ENCODE assay signal across 23 cellular contexts in the genomic region with DNA sequence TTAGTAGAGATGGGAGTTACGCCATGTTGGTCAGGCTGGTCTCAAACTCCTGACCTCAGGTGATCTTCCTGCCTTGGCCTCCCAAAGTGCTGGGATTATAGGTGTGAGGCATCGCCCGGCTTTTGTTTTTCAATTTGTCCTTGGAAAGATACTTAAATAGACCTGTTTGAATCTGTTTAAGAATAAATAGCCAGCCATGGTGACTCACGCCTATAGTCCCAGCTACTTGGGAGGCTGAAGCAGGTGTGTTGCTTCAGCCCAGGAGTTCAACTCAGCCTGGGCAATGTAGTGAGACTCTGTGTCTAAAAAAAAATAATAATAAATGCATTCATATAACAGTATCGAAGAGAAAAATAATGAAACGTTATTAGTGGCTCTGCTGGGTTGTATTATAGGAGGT. TPM values are rescaled to one million over a fixed set of nuclear protein-coding genes. Genes with fewer than 3 reads are reported as not detected.
DNase-seq lines count a peak whose midpoint lies in the region; ATAC-seq and TF ChIP-seq lines count a peak whose summit lies in the region.
"Had no signal": no experiment of that assay in that cellular context is flagged by ENCODE, and none has a peak within 500 bp of the region (broad histone marks: within the 10 kb centered on the region; RNA-seq: fewer than 3 reads in every experiment).

No MANE protein-coding gene starts in this region.

- peaks cover 13% of the 10 kb centered on the region for H3K4me1 Mint-ChIP-seq in activated naive CD8-positive, alpha-beta T cell (ENCODE audit: low read depth)
- peaks cover 16% of the 10 kb centered on the region for H3K4me1 Mint-ChIP-seq in activated naive CD8-positive, alpha-beta T cell treated with anti-CD3 and anti-CD28 coated beads for 36 hours
- H3K4me1 Mint-ChIP-seq in CD14-positive monocyte, result peaks cover 39% of the 10 kb centered on the region

- no peak overlapping the region for H3K4me3 Mint-ChIP-seq in activated naive CD8-positive, alpha-beta T cell
- no peak overlapping the region for H3K4me3 Mint-ChIP-seq in activated naive CD8-positive, alpha-beta T cell treated with anti-CD3 and anti-CD28 coated beads for 36 hours
- H3K4me3 Mint-ChIP-seq in CD14-positive monocyte, result no peak overlapping the region

- H3K9me3 ChIP-seq in RWPE2 (ENCODE audit: severe bottlenecking) (no peaks in the 10 kb centered on the region), BE2C (no peaks in the 10 kb centered on the region)
- H3K9me3 ChIP-seq: HAP-1, MG63, Peyer's patch, SK-N-SH had no signal

- H3K9me3 Mint-ChIP-seq in activated naive CD8-positive, alpha-beta T cell (ENCODE audit: low read depth), result no peaks in the 10 kb centered on the region
- no peaks in the 10 kb centered on the region for H3K9me3 Mint-ChIP-seq in activated naive CD8-positive, alpha-beta T cell treated with anti-CD3 and anti-CD28 coated beads for 36 hours
- H3K9me3 Mint-ChIP-seq in CD14-positive monocyte, result peaks cover 0 to 6% (median 0%) of the 10 kb centered on the region in 7 donors

- intact Hi-C loops in CD14-positive monocyte (cut with micrococcal nuclease), result no loop called here

- peaks cover 7% of the 10 kb centered on the region for H3K36me3 Mint-ChIP-seq in activated naive CD8-positive, alpha-beta T cell
- H3K36me3 Mint-ChIP-seq in activated naive CD8-positive, alpha-beta T cell treated with anti-CD3 and anti-CD28 coated beads for 36 hours, result peaks cover 31% of the 10 kb centered on the region
- H3K36me3 Mint-ChIP-seq in CD14-positive monocyte, result peaks cover 59 to 73% of the 10 kb centered on the region in 2 donors

- peak overlapping the region; percentile 16 for H3K27ac Mint-ChIP-seq in activated naive CD8-positive, alpha-beta T cell
- H3K27ac Mint-ChIP-seq in activated naive CD8-positive, alpha-beta T cell treated with anti-CD3 and anti-CD28 coated beads for 36 hours, result no peak overlapping the region
- H3K27ac Mint-ChIP-seq in CD14-positive monocyte, result no peak overlapping the region

- H3K27me3 Mint-ChIP-seq in activated naive CD8-positive, alpha-beta T cell, result no peaks in the 10 kb centered on the region
- H3K27me3 Mint-ChIP-seq in activated naive CD8-positive, alpha-beta T cell treated with anti-CD3 and anti-CD28 coated beads for 36 hours, result no peaks in the 10 kb centered on the region
- peaks cover 0 to 2% (median 0%) of the 10 kb centered on the region in 3 donors for H3K27me3 Mint-ChIP-seq in CD14-positive monocyte (ENCODE audit: low read depth in 3 of 3)

- no peak for DNase-seq in activated naive CD8-positive, alpha-beta T cell treated with anti-CD3 and anti-CD28 coated beads for 36 hours
- DNase-seq in RWPE2 (ENCODE audit: low spot score) (peak; percentile 41), epithelial cell of esophagus (ENCODE audit: low read depth) (peak; percentile 75), renal cortical epithelial cell (ENCODE audit: low read depth) (peak; percentile 25), BE2C (no peak), CD14-positive monocyte (ENCODE audit: low spot score) (no peak)
- no peak for DNase-seq in stimulated activated naive CD4-positive, alpha-beta T cell treated with Interleukin-2 at 50 U/mL for 16 hours (lab: John Stamatoyannopoulos, UW)
- DNase-seq: AML-193, C1 segment of cervical spinal cord, DMS153, DND-41, GOT3, KG1, MG63, NCI-H1105 treated with DMSO at 0.1 percent for 48 hours, NCI-H2029, NCI-H2227 treated with DMSO at 0.1 percent for 48 hours, NCI-H526 treated with DMSO at 0.1 percent for 48 hours, Peyer's patch, SIG-M5, SK-N-SH had no signal

- H3K27me3 ChIP-seq in RWPE2 (ENCODE audit: insufficient read depth, poor library complexity, severe bottlenecking), result no peaks in the 10 kb centered on the region
- H3K27me3 ChIP-seq in BE2C, result no peaks in the 10 kb centered on the region
- H3K27me3 ChIP-seq: MG63, Peyer's patch had no signal

- peak; percentile 26; the same call in 1 of the 3 replicates for ATAC-seq in RWPE2 (ENCODE audit: low read depth)

- H3K4me3 ChIP-seq in RWPE2 (ENCODE audit: severe bottlenecking), result no peak overlapping the region
- H3K4me3 ChIP-seq in epithelial cell of esophagus (ENCODE audit: low read length), result no peak overlapping the region
- H3K4me3 ChIP-seq in BE2C (ENCODE audit: low read depth, low read length), result no peak overlapping the region
- H3K4me3 ChIP-seq: HAP-1, MG63, Peyer's patch had no signal

- peak overlapping the region; percentile 60 for H3K27ac ChIP-seq in RWPE2 (ENCODE audit: poor library complexity, severe bottlenecking)
- H3K27ac ChIP-seq: Peyer's patch had no signal

- H3K36me3 ChIP-seq in RWPE2 (ENCODE audit: low read depth) (peaks cover 50% of the 10 kb centered on the region), BE2C (no peaks in the 10 kb centered on the region)

- H3K4me1 ChIP-seq in RWPE2 (ENCODE audit: insufficient read depth, poor library complexity, severe bottlenecking) (peaks cover 18% of the 10 kb centered on the region), BE2C (no peaks in the 10 kb centered on the region)
- H3K4me1 ChIP-seq: HAP-1, Peyer's patch had no signal

- no peak for TF ChIP-seq CTCF in RWPE2 (IDR thresholded peaks at IDR 0.05; ENCODE audit: poor library complexity, severe bottlenecking)
- TF ChIP-seq CTCF in epithelial cell of esophagus (IDR thresholded peaks at IDR 0.05; ENCODE audit: insufficient read depth, low read depth, low read length, missing control alignments), result no peak
- no peak for TF ChIP-seq CTCF in BE2C (IDR thresholded peaks at IDR 0.05; ENCODE audit: low read depth, low read length)
- no peak for TF ChIP-seq CTCF in CD14-positive monocyte (IDR thresholded peaks at IDR 0.05)

RNA-seq across cellular contexts. Expression of a gene that starts 17.3 kb away (rescaled TPM):
- 10 to 100 TPM; 43.3 to 49.1 TPM for total RNA-seq in activated naive CD8-positive, alpha-beta T cell treated with anti-CD3 and anti-CD28 coated beads for 36 hours
- total RNA-seq in renal cortical epithelial cell, result 27.1 and 42.3 TPM in 2 replicates
- polyA plus RNA-seq in BE2C (2012; ENCODE audit: insufficient read depth, insufficient read length, low read depth), result 41.6 TPM
- 10 to 100 TPM; 30.2 to 32.5 TPM for polyA plus RNA-seq in CD14-positive monocyte

RNA-seq across cellular contexts. Expression of a gene that starts 24.4 kb away (rescaled TPM):
- total RNA-seq in activated naive CD8-positive, alpha-beta T cell treated with anti-CD3 and anti-CD28 coated beads for 36 hours, result 1,000 to 10,000 TPM; 4,670 to 4,826 TPM
- total RNA-seq in renal cortical epithelial cell, result 2,621 and 2,644 TPM in 2 replicates
- 2,485 TPM for polyA plus RNA-seq in BE2C (2012; ENCODE audit: insufficient read depth, insufficient read length, low read depth)
- 100 to 1,000 TPM; 533 to 536 TPM for polyA plus RNA-seq in CD14-positive monocyte

RNA-seq across cellular contexts. Expression of a gene that starts 24.9 kb away (rescaled TPM):
- total RNA-seq in activated naive CD8-positive, alpha-beta T cell treated with anti-CD3 and anti-CD28 coated beads for 36 hours, result 10 to 100 TPM; 40.7 to 41.1 TPM
- 9.7 and 18.9 TPM in 2 replicates for total RNA-seq in renal cortical epithelial cell
- polyA plus RNA-seq in BE2C (2012; ENCODE audit: insufficient read depth, insufficient read length, low read depth), result 3.6 TPM
- polyA plus RNA-seq in CD14-positive monocyte, result 1 to 10 TPM; 2.4 to 3.1 TPM

Comparison
In these comparisons a context has a peak if more than half of its experiments do, and no peak if none do; other contexts are left out.
1. DNase-seq: peak in RWPE2 (single experiment), epithelial cell of esophagus (single experiment) and renal cortical epithelial cell (single experiment); none in activated naive CD8-positive, alpha-beta T cell treated with anti-CD3 and anti-CD28 coated beads for 36 hours (single experiment), stimulated activated naive CD4-positive, alpha-beta T cell treated with Interleukin-2 at 50 U/mL for 16 hours (single experiment), BE2C (single experiment) and CD14-positive monocyte (single experiment).